ENCODE assay signal across 14 cellular contexts in genomic region chr2:221747289-221747972, GRCh38.
A peak's percentile ranks its signal among the peaks of the same experiment; 100 is the strongest.
DNase-seq lines count a peak whose midpoint lies in the region; ATAC-seq and TF ChIP-seq lines count a peak whose summit lies in the region.
"Had no signal": no experiment of that assay in that cellular context is flagged by ENCODE, and none has a peak within 500 bp of the region (broad histone marks: within the 10 kb centered on the region; RNA-seq: fewer than 3 reads in every experiment).

No MANE protein-coding gene starts in this region.

- no peak overlapping the region for H3K4me2 ChIP-seq in OCI-LY3 (ENCODE audit: low read length)
- H3K4me2 ChIP-seq: neural progenitor cell had no signal

- POLR2A ChIA-PET in CD4-positive, alpha-beta T cell (lab: Charles Lee): no interaction called here

- H3K4me3 ChIP-seq in OCI-LY3 (ENCODE audit: low read length): no peak overlapping the region
- H3K4me3 ChIP-seq: esophagus muscularis mucosa, neural progenitor cell, spleen had no signal

- ATAC-seq in GM18909 (IDR thresholded peaks at IDR 0.05; ENCODE audit: poor library complexity, unreplicated experiment) (peak; percentile 81), GM21447 (IDR thresholded peaks at IDR 0.05; ENCODE audit: unreplicated experiment) (peak; percentile 77), HG03039 (IDR thresholded peaks at IDR 0.05; ENCODE audit: unreplicated experiment) (peak; percentile 70)
- no peak for ATAC-seq in CD4-positive, alpha-beta T cell (ENCODE audit: poor library complexity)
- ATAC-seq: T-helper 17 cell had no signal

- TF ChIP-seq CTCF in OCI-LY3 (IDR thresholded peaks at IDR 0.05; ENCODE audit: low read depth, low read length): no peak
- TF ChIP-seq CTCF in CD4-positive, alpha-beta T cell (IDR thresholded peaks at IDR 0.05): no peak

- no peaks in the 10 kb centered on the region for H3K4me1 Mint-ChIP-seq in CD4-positive, alpha-beta T cell (ENCODE audit: low read depth)
- H3K4me1 Mint-ChIP-seq: T-helper 17 cell had no signal

- no peaks in the 10 kb centered on the region for H3K36me3 ChIP-seq in OCI-LY3 (replicated peaks; ENCODE audit: low read depth, low read length)
- H3K36me3 ChIP-seq: esophagus muscularis mucosa, neural progenitor cell, spleen had no signal

- H3K9ac ChIP-seq in OCI-LY3 (ENCODE audit: low read length): no peak overlapping the region
- H3K9ac ChIP-seq: neural progenitor cell had no signal

- H3K27ac Mint-ChIP-seq in CD4-positive, alpha-beta T cell: no peak overlapping the region
- H3K27ac Mint-ChIP-seq: neural progenitor cell, T-helper 17 cell had no signal

- H3K9me3 Mint-ChIP-seq in CD4-positive, alpha-beta T cell: peaks cover 5% of the 10 kb centered on the region

- in situ Hi-C loops in ACHN (cut with HindIII; ENCODE audit: low pct_ligation_motif_present, low pct_unique_long_range_greater_than_20kb, low sequenced_read_pairs): no loop called here

- H3K27ac ChIP-seq in OCI-LY3 (ENCODE audit: low read length): no peak overlapping the region
- H3K27ac ChIP-seq in CD4-positive, alpha-beta T cell (ENCODE audit: low read depth, low read length): no peak overlapping the region
- H3K27ac ChIP-seq: esophagus muscularis mucosa, neural progenitor cell, spleen had no signal

- H3K36me3 Mint-ChIP-seq in CD4-positive, alpha-beta T cell (ENCODE audit: low read depth): no peaks in the 10 kb centered on the region
- H3K36me3 Mint-ChIP-seq: neural progenitor cell had no signal

- CTCF ChIA-PET in CD4-positive, alpha-beta T cell (lab: Charles Lee): no interaction called here

- no peak overlapping the region for H3K4me3 Mint-ChIP-seq in CD4-positive, alpha-beta T cell
- H3K4me3 Mint-ChIP-seq: neural progenitor cell, T-helper 17 cell had no signal

- peak overlapping the region; percentile 39; the same call in 1 of the 2 replicates for H2AFZ ChIP-seq in OCI-LY3 (ENCODE audit: low read depth, low read length)
- H2AFZ ChIP-seq: neural progenitor cell had no signal

- DNase-seq in H4 (ENCODE audit: low spot score): no peak
- no peak for DNase-seq in CD4-positive, alpha-beta T cell
- no peak for DNase-seq in ACHN
- DNase-seq: GOT3, NCI-H2227 treated with DMSO at 0.1 percent for 48 hours, spleen, T-helper 17 cell, trophoblast cell had no signal

- no peaks in the 10 kb centered on the region for H3K4me1 ChIP-seq in OCI-LY3 (ENCODE audit: low read length)
- H3K4me1 ChIP-seq: esophagus muscularis mucosa, neural progenitor cell, spleen had no signal

- H3K9me3 ChIP-seq in OCI-LY3 (ENCODE audit: insufficient read depth, low read length): no peaks in the 10 kb centered on the region
- H3K9me3 ChIP-seq in CD4-positive, alpha-beta T cell (ENCODE audit: control insufficient read depth, low read length): no peaks in the 10 kb centered on the region
- H3K9me3 ChIP-seq: esophagus muscularis mucosa had no signal

- no peaks in the 10 kb centered on the region for H3K27me3 ChIP-seq in OCI-LY3 (ENCODE audit: low read depth, low read length)
- H3K27me3 ChIP-seq in CD4-positive, alpha-beta T cell (ENCODE audit: control insufficient read depth, insufficient read depth, low read length): no peaks in the 10 kb centered on the region
- H3K27me3 ChIP-seq: esophagus muscularis mucosa, neural progenitor cell, spleen had no signal

- H4K20me1 ChIP-seq in OCI-LY3 (ENCODE audit: insufficient read depth, low read length): no peaks in the 10 kb centered on the region

- no peaks in the 10 kb centered on the region for H3K79me2 ChIP-seq in OCI-LY3 (ENCODE audit: low read length)

- intact Hi-C loops in CD4-positive, alpha-beta T cell (cut with DNase I, micrococcal nuclease): no loop called here

- H3K27me3 Mint-ChIP-seq in CD4-positive, alpha-beta T cell: no peaks in the 10 kb centered on the region
- H3K27me3 Mint-ChIP-seq: T-helper 17 cell had no signal
